32 cellular contexts compared by ENCODE assay signal in the genomic region with DNA sequence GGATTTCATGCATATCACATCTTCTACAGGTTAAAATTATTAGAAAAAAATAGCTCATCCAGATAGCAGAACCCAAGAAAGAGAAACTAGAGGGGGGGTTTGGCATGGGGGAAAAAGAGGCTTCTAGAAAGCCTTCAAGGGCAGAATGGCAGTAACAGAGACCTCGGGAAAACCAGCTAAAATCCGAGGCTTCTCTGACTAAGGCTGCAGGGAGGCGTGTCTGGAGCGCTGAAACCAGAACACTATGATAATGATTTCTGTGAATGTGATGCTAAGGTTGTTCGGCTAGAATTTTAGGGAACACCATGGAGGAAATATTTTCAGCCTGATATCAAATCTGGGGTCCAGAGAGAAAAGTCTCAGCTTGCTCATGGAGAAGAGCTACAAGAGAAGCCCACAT.
DNase-seq lines count a peak whose midpoint lies in the region; ATAC-seq and TF ChIP-seq lines count a peak whose summit lies in the region.
"Had no signal": no experiment of that assay in that cellular context is flagged by ENCODE, and none has a peak within 500 bp of the region (broad histone marks: within the 10 kb centered on the region; RNA-seq: fewer than 3 reads in every experiment).

No MANE protein-coding gene starts in this region.

- H3K4me1 Mint-ChIP-seq in central memory CD8-positive, alpha-beta T cell = no peaks in the 10 kb centered on the region
- H3K4me1 Mint-ChIP-seq: activated naive CD4-positive, alpha-beta T cell treated with anti-CD3 and anti-CD28 coated beads, Interleukin-2, amount 50 U/mL, for 24 hours had no signal

- H2AFZ ChIP-seq in hepatocyte = no peak overlapping the region

- H4K20me1 ChIP-seq in hepatocyte (ENCODE audit: insufficient read depth, poor library complexity, severe bottlenecking) = no peaks in the 10 kb centered on the region

- no peak overlapping the region for H3K4me3 ChIP-seq in hepatocyte
- no peak overlapping the region for H3K4me3 ChIP-seq in thoracic aorta
- H3K4me3 ChIP-seq: BLaER1 treated with 17β-estradiol and CSF1 and Interleukin-3, amounts not matched to agents 10 nM and 100 nM; breast epithelium; coronary artery; gastroesophageal sphincter; smooth muscle cell had no signal

- H3K4me3 Mint-ChIP-seq in central memory CD8-positive, alpha-beta T cell = no peak overlapping the region
- H3K4me3 Mint-ChIP-seq: activated naive CD4-positive, alpha-beta T cell treated with anti-CD3 and anti-CD28 coated beads, Interleukin-2, amount 50 U/mL, for 24 hours; stimulated activated naive CD8-positive, alpha-beta T cell treated with anti-CD3 and anti-CD28 coated beads, Interleukin-15, Interleukin-2, amounts not matched to agents 100 ng/mL and 50 ng/mL, for 24 hours had no signal

- DNase-seq in GM03348 (ENCODE audit: low spot score) (peak; percentile 22), hepatocyte (ENCODE audit: low spot score) (no peak), thoracic aorta (ENCODE audit: low spot score) (no peak), foreskin melanocyte (no peak)
- no peak for DNase-seq in central memory CD8-positive, alpha-beta T cell (ENCODE audit: low spot score in 2 of 2)
- DNase-seq in activated CD4-positive, alpha-beta T cell treated with anti-CD3 and anti-CD28 coated beads, Interleukin-2, amount 50 U/mL, for 1 hour = no peak
- DNase-seq in activated CD8-positive, alpha-beta memory T cell treated with anti-CD3 and anti-CD28 coated beads for 24 hours = no peak
- DNase-seq: ACHN; activated CD4-positive, alpha-beta T cell treated with anti-CD3 and anti-CD28 coated beads for 48 hours; amniotic stem cell; Caco-2; effector memory CD4-positive, alpha-beta T cell; erythroblast; hippocampal formation; left colon; mammary epithelial cell; MV-4-11; NCI-H1436 treated with DMSO at 0.1 percent for 48 hours; NCI-H2081 treated with DMSO at 0.1 percent for 48 hours; NCI-H748 treated with DMSO at 0.1 percent for 48 hours; posterior cingulate gyrus; right cardiac atrium; SW 1271; WERI-Rb-1 had no signal

- H3K4me2 ChIP-seq in hepatocyte = no peak overlapping the region
- H3K4me2 ChIP-seq: smooth muscle cell had no signal

- no peaks in the 10 kb centered on the region for H3K9me2 ChIP-seq in hepatocyte (replicated peaks; ENCODE audit: insufficient read depth)

- no peaks in the 10 kb centered on the region for H3K9me3 ChIP-seq in hepatocyte (ENCODE audit: low read depth)
- no peaks in the 10 kb centered on the region for H3K9me3 ChIP-seq in thoracic aorta
- H3K9me3 ChIP-seq: Caco-2, gastroesophageal sphincter had no signal

- H3K4me1 ChIP-seq in hepatocyte (ENCODE audit: insufficient read depth) = no peaks in the 10 kb centered on the region
- H3K4me1 ChIP-seq in thoracic aorta (ENCODE audit: control insufficient read depth in 1 of 2, low read depth in 2 of 2) = peaks cover 17 to 21% of the 10 kb centered on the region in 2 donors
- H3K4me1 ChIP-seq: breast epithelium, Caco-2 had no signal

- H3K79me2 ChIP-seq in hepatocyte = peaks cover 8% of the 10 kb centered on the region

- H3K27ac ChIP-seq in hepatocyte (peak overlapping the region; percentile 31), thoracic aorta (peak overlapping the region; percentile 4 to 9)
- H3K27ac ChIP-seq: BLaER1 treated with 17β-estradiol and CSF1 and Interleukin-3, amounts not matched to agents 10 nM and 100 nM; coronary artery; gastroesophageal sphincter; WERI-Rb-1 had no signal

- H3K36me3 Mint-ChIP-seq in central memory CD8-positive, alpha-beta T cell (ENCODE audit: insufficient read depth) = no peaks in the 10 kb centered on the region

- H3K27me3 ChIP-seq in hepatocyte = no peaks in the 10 kb centered on the region
- H3K27me3 ChIP-seq in thoracic aorta (replicated peaks; ENCODE audit: insufficient read depth) = no peaks in the 10 kb centered on the region
- H3K27me3 ChIP-seq: BLaER1 treated with 17β-estradiol and CSF1 and Interleukin-3, amounts not matched to agents 10 nM and 100 nM; breast epithelium; gastroesophageal sphincter had no signal

- no peaks in the 10 kb centered on the region for H3K27me3 Mint-ChIP-seq in central memory CD8-positive, alpha-beta T cell
- H3K27me3 Mint-ChIP-seq: activated naive CD4-positive, alpha-beta T cell treated with anti-CD3 and anti-CD28 coated beads, Interleukin-2, amount 50 U/mL, for 24 hours; stimulated activated naive CD8-positive, alpha-beta T cell treated with anti-CD3 and anti-CD28 coated beads, Interleukin-15, Interleukin-2, amounts not matched to agents 100 ng/mL and 50 ng/mL, for 24 hours had no signal

- H3K9me3 Mint-ChIP-seq in central memory CD8-positive, alpha-beta T cell = peaks cover 19% of the 10 kb centered on the region

- ATAC-seq in central memory CD8-positive, alpha-beta T cell (replicated peaks; ENCODE audit: extremely low read depth, poor library complexity, severe bottlenecking) = no peak
- ATAC-seq in thoracic aorta (ENCODE audit: insufficient number of reproducible peaks, low FRiP score, low read depth) (no peak), GM18873 (IDR thresholded peaks at IDR 0.05; ENCODE audit: low FRiP score, unreplicated experiment) (no peak)
- ATAC-seq: gastroesophageal sphincter, right cardiac atrium had no signal

- 84% methylated on average over 5 of the region's 5 CpGs for WGBS in hepatocyte (ENCODE audit: low lambda C conversion rate, missing lambda C conversion rate)

- TF ChIP-seq CTCF in hepatocyte (IDR thresholded peaks at IDR 0.05; ENCODE audit: poor library complexity) = no peak
- TF ChIP-seq CTCF in thoracic aorta (IDR thresholded peaks at IDR 0.05) = no peak

- no peaks in the 10 kb centered on the region for H3K36me3 ChIP-seq in hepatocyte (replicated peaks; ENCODE audit: insufficient read depth, low read depth)
- H3K36me3 ChIP-seq in thoracic aorta = peaks cover 15% of the 10 kb centered on the region
- H3K36me3 ChIP-seq: breast epithelium had no signal

- H3K27ac Mint-ChIP-seq in central memory CD8-positive, alpha-beta T cell (ENCODE audit: low read depth) = peak overlapping the region; percentile 57
- H3K27ac Mint-ChIP-seq: activated naive CD4-positive, alpha-beta T cell treated with anti-CD3 and anti-CD28 coated beads, Interleukin-2, amount 50 U/mL, for 24 hours; stimulated activated naive CD8-positive, alpha-beta T cell treated with anti-CD3 and anti-CD28 coated beads, Interleukin-15, Interleukin-2, amounts not matched to agents 100 ng/mL and 50 ng/mL, for 24 hours had no signal
